ENCODE assay signal across 2 cellular contexts in the genomic region with DNA sequence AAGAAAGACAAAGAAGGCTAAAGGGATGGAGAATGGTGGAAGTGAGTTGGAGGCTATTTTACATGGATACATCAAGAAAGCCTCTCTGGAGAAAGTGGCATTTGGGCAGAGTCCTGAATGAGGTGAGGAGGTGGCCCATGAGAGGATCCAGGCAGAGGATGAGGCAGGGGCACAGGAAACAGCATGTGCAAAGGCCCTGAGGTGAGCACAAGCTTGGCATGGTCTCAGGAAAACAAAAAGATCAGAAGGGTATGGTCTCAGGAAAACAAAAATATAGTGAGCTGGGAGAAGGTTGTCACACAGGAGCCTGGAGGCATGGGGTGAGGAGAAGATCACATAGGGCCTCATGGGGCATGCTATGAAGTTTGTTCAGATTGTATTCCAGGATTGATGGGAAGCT.
TF ChIP-seq lines count a peak whose summit lies in the region.

No MANE protein-coding gene starts in this region.

TF ChIP-seq in HepG2, 621 proteins besides CTCF, POLR2A, EP300 and RAD21:
- TF ChIP-seq ZMYM3 (CRISPR knock-in tag; IDR thresholded peaks at IDR 0.05) = 0 out of 2 replicates have a peak, but pooled peaks have one; percentile 14
- TF ChIP-seq ZNF354B (CRISPR knock-in tag; IDR thresholded peaks at IDR 0.05) = no peak
TF ChIP-seq in HepG2: peak in this region for 1.

TF ChIP-seq in IMR-90, 13 proteins besides CTCF, POLR2A, EP300 and RAD21:
- no peak for TF ChIP-seq BHLHE40 (IDR thresholded peaks at IDR 0.05; ENCODE audit: low read depth, low read length)
- no peak for TF ChIP-seq RCOR1 (IDR thresholded peaks at IDR 0.05; ENCODE audit: insufficient replicate concordance, low read length)
- TF ChIP-seq NFE2L2 (IDR thresholded peaks at IDR 0.05; ENCODE audit: low read depth, low read length) = no peak
- TF ChIP-seq SMC3 (IDR thresholded peaks at IDR 0.05; ENCODE audit: low read depth, low read length) = no peak
- no peak for TF ChIP-seq CEBPB (IDR thresholded peaks at IDR 0.05; ENCODE audit: low read depth, low read length)
- TF ChIP-seq, protein P1, sequence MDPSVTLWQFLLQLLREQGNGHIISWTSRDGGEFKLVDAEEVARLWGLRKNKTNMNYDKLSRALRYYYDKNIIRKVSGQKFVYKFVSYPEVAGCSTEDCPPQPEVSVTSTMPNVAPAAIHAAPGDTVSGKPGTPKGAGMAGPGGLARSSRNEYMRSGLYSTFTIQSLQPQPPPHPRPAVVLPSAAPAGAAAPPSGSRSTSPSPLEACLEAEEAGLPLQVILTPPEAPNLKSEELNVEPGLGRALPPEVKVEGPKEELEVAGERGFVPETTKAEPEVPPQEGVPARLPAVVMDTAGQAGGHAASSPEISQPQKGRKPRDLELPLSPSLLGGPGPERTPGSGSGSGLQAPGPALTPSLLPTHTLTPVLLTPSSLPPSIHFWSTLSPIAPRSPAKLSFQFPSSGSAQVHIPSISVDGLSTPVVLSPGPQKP (IDR thresholded peaks at IDR 0.05; ENCODE audit: borderline replicate concordance, low read depth, low read length) = no peak
- no peak for TF ChIP-seq FOS (IDR thresholded peaks at IDR 0.05; ENCODE audit: low read depth, low read length)
- TF ChIP-seq CHD1 (IDR thresholded peaks at IDR 0.05; ENCODE audit: low read depth, low read length) = no peak
- no peak for TF ChIP-seq MAFK (IDR thresholded peaks at IDR 0.05; ENCODE audit: low read depth, low read length)
- TF ChIP-seq RFX5 (IDR thresholded peaks at IDR 0.05; ENCODE audit: low read depth, low read length) = no peak
- TF ChIP-seq MXI1 (IDR thresholded peaks at IDR 0.05; ENCODE audit: borderline replicate concordance, low read depth, low read length) = no peak
- TF ChIP-seq, protein P2, sequence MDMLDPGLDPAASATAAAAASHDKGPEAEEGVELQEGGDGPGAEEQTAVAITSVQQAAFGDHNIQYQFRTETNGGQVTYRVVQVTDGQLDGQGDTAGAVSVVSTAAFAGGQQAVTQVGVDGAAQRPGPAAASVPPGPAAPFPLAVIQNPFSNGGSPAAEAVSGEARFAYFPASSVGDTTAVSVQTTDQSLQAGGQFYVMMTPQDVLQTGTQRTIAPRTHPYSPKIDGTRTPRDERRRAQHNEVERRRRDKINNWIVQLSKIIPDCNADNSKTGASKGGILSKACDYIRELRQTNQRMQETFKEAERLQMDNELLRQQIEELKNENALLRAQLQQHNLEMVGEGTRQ (IDR thresholded peaks at IDR 0.05; ENCODE audit: low read depth, low read length) = no peak
- TF ChIP-seq MAZ (IDR thresholded peaks at IDR 0.05; ENCODE audit: borderline replicate concordance, low read depth, low read length) = no peak
